ENCODE assay signal across 30 cellular contexts in genomic region chr10:122516733-122517132, GRCh38. TPM values are rescaled to one million over a fixed set of nuclear protein-coding genes. Genes with fewer than 3 reads are reported as not detected.
A peak's percentile ranks its signal among the peaks of the same experiment; 100 is the strongest.
DNase-seq lines count a peak whose midpoint lies in the region; ATAC-seq, FAIRE-seq and TF ChIP-seq lines count a peak whose summit lies in the region.
"Had no signal": no experiment of that assay in that cellular context is flagged by ENCODE, and none has a peak within 500 bp of the region (broad histone marks: within the 10 kb centered on the region; RNA-seq: fewer than 3 reads in every experiment).

No MANE protein-coding gene starts in this region.

- H3K4me2 ChIP-seq in Loucy (ENCODE audit: low read depth, low read length, poor library complexity, severe bottlenecking) = peak overlapping the region; percentile 68
- H3K4me2 ChIP-seq in GM12878 (ENCODE audit: control insufficient read depth, insufficient read depth) = no peak overlapping the region
- H3K4me2 ChIP-seq: A549, hepatocyte had no signal

- DNase-seq in activated CD8-positive, alpha-beta T cell treated with anti-CD3 and anti-CD28 coated beads for 36 hours = no peak
- DNase-seq in activated CD8-positive, alpha-beta T cell treated with anti-CD3 and anti-CD28 coated beads, Interleukin-2, amount 10 ng/mL, durations not matched to agents 7 days and 5 days = no peak
- DNase-seq in GM12878 (ENCODE audit: low read depth, low spot score) (no peak), urothelium cell line (ENCODE audit: low spot score) (no peak), COLO668 (lab: John Stamatoyannopoulos, UW; ENCODE audit: unreplicated experiment) (no peak)
- DNase-seq: activated CD4-positive, alpha-beta memory T cell treated with anti-CD3 and anti-CD28 coated beads, Interleukin-2, amount 10 ng/mL, durations not matched to agents 7 days and 5 days; activated CD4-positive, CD25-positive, alpha-beta regulatory T cell treated with anti-CD3 and anti-CD28 coated beads, Interleukin-2, amount 50 U/mL, for 72 hours; activated naive CD4-positive, alpha-beta T cell treated with anti-CD3 and anti-CD28 coated beads, Interleukin-2, amount 10 ng/mL, durations not matched to agents 7 days and 5 days; amniotic stem cell; HFFc6; KBM-7; NCI-H1436; NCI-H2081 treated with DMSO at 0.1 percent for 48 hours; NCI-H2227 treated with DMSO at 0.1 percent for 48 hours; NCI-H526; pancreas; Right ventricle myocardium superior; stimulated activated naive B cell treated with anti-CD40 and anti-IgM and Interleukin-4, amounts not matched to agents 10 μg/mL and 1 μg/mL and 100 μg/mL, for 72 hours had no signal

- SMC1A ChIA-PET in GM12878 (lab: Charles Lee; ENCODE audit: uncharacterized antibody, unreplicated experiment) = no interaction called here

- in situ Hi-C loops in GM12878 (cut with MboI) = no loop called here

- H3K27me3 ChIP-seq in Loucy (ENCODE audit: insufficient read depth, low read length, poor library complexity, severe bottlenecking) (no peaks in the 10 kb centered on the region), GM12878 (replicated peaks in 1 of 2; ENCODE audit: control insufficient read depth in 2 of 2, insufficient read depth in 2 of 2, low read length in 1 of 2) (no peaks in the 10 kb centered on the region; a peak in 2 of 4 replicates)
- H3K27me3 ChIP-seq: hepatocyte, pancreas had no signal

- intact Hi-C loops in activated CD8-positive, alpha-beta T cell treated with anti-CD3 and anti-CD28 coated beads for 36 hours (cut with micrococcal nuclease) = loop anchor here (5.0 kb wide), 1 partner anchor 41 kb away; no protein-coding TSS in a partner anchor
- intact Hi-C loops in GM12878 (cut with micrococcal nuclease; ENCODE audit: unreplicated experiment) = no loop called here

- H2AFZ ChIP-seq in Loucy (ENCODE audit: low read length) (no peak overlapping the region), GM12878 (ENCODE audit: control insufficient read depth, low read depth, low read length) (no peak overlapping the region)
- H2AFZ ChIP-seq: hepatocyte had no signal

- no peak for TF ChIP-seq RAD21 in GM12878 (IDR thresholded peaks at IDR 0.05; ENCODE audit: insufficient read depth, low read depth, low read length)

- peaks cover 43% of the 10 kb centered on the region for H3K4me1 Mint-ChIP-seq in activated CD8-positive, alpha-beta T cell treated with anti-CD3 and anti-CD28 coated beads for 36 hours (ENCODE audit: low read depth)
- peaks cover 39% of the 10 kb centered on the region for H3K4me1 Mint-ChIP-seq in activated CD8-positive, alpha-beta T cell treated with anti-CD3 and anti-CD28 coated beads, Interleukin-2, amount 10 ng/mL, durations not matched to agents 7 days and 5 days (ENCODE audit: low read depth)
- H3K4me1 Mint-ChIP-seq: stimulated activated naive B cell treated with anti-CD40 and anti-IgM and Interleukin-4, amounts not matched to agents 10 μg/mL and 1 μg/mL and 100 μg/mL, for 72 hours had no signal

- no TSS peak for BruUV-seq in GM12878 (replicated peaks; lab: Mats Ljungman, UMichigan)

- H3K27ac ChIP-seq in GM12878 (ENCODE audit: control insufficient read depth, insufficient read depth) (no peak overlapping the region), temporal lobe (ENCODE audit: low read depth, low read length) (peak overlapping the region; percentile 47)
- H3K27ac ChIP-seq: A549, hepatocyte, pancreas had no signal

- no peaks in the 10 kb centered on the region for H3K36me3 Mint-ChIP-seq in activated CD8-positive, alpha-beta T cell treated with anti-CD3 and anti-CD28 coated beads for 36 hours (ENCODE audit: low read depth)
- H3K36me3 Mint-ChIP-seq in activated CD8-positive, alpha-beta T cell treated with anti-CD3 and anti-CD28 coated beads, Interleukin-2, amount 10 ng/mL, durations not matched to agents 7 days and 5 days (ENCODE audit: low read depth) = no peaks in the 10 kb centered on the region
- H3K36me3 Mint-ChIP-seq: activated naive CD4-positive, alpha-beta T cell treated with anti-CD3 and anti-CD28 coated beads, Interleukin-2, amount 10 ng/mL, durations not matched to agents 7 days and 5 days; stimulated activated naive B cell treated with anti-CD40 and anti-IgM and Interleukin-4, amounts not matched to agents 10 μg/mL and 1 μg/mL and 100 μg/mL, for 72 hours; type B pancreatic cell had no signal

- no peak overlapping the region for H3K4me3 Mint-ChIP-seq in activated CD8-positive, alpha-beta T cell treated with anti-CD3 and anti-CD28 coated beads for 36 hours
- no peak overlapping the region for H3K4me3 Mint-ChIP-seq in activated CD8-positive, alpha-beta T cell treated with anti-CD3 and anti-CD28 coated beads, Interleukin-2, amount 10 ng/mL, durations not matched to agents 7 days and 5 days
- H3K4me3 Mint-ChIP-seq: activated CD4-positive, alpha-beta memory T cell treated with anti-CD3 and anti-CD28 coated beads, Interleukin-2, amount 10 ng/mL, durations not matched to agents 7 days and 5 days; activated naive CD4-positive, alpha-beta T cell treated with anti-CD3 and anti-CD28 coated beads, Interleukin-2, amount 10 ng/mL, durations not matched to agents 7 days and 5 days; brain; HFFc6; stimulated activated naive B cell treated with anti-CD40 and anti-IgM and Interleukin-4, amounts not matched to agents 10 μg/mL and 1 μg/mL and 100 μg/mL, for 72 hours; type B pancreatic cell had no signal

- H3K4me1 ChIP-seq in Loucy (ENCODE audit: insufficient read depth, low read length, poor library complexity, severe bottlenecking) (peaks cover 62% of the 10 kb centered on the region), GM12878 (ENCODE audit: control insufficient read depth, insufficient read depth, low read length) (no peaks in the 10 kb centered on the region)
- H3K4me1 ChIP-seq: A549, pancreas had no signal

- RAD21 ChIA-PET in GM12878 (lab: Charles Lee; ENCODE audit: unreplicated experiment) = no interaction called here

- H3K4me3 ChIP-seq in Loucy (ENCODE audit: low read length, poor library complexity, severe bottlenecking) (peak overlapping the region; percentile 9), GM12878 (no peak overlapping the region)
- H3K4me3 ChIP-seq: A549, hepatocyte, lung, pancreas, skin epidermis had no signal

- H3K36me3 ChIP-seq in Loucy (ENCODE audit: insufficient read depth, low read length) (no peaks in the 10 kb centered on the region), GM12878 (ENCODE audit: control insufficient read depth in 2 of 2, insufficient read depth in 2 of 2, low read length in 1 of 2) (no peaks in the 10 kb centered on the region)
- H3K36me3 ChIP-seq: pancreas had no signal

- peak overlapping the region; percentile 30 for H3K27ac Mint-ChIP-seq in activated CD8-positive, alpha-beta T cell treated with anti-CD3 and anti-CD28 coated beads for 36 hours
- H3K27ac Mint-ChIP-seq in activated CD8-positive, alpha-beta T cell treated with anti-CD3 and anti-CD28 coated beads, Interleukin-2, amount 10 ng/mL, durations not matched to agents 7 days and 5 days = no peak overlapping the region
- H3K27ac Mint-ChIP-seq: activated CD4-positive, alpha-beta memory T cell treated with anti-CD3 and anti-CD28 coated beads, Interleukin-2, amount 10 ng/mL, durations not matched to agents 7 days and 5 days; activated naive CD4-positive, alpha-beta T cell treated with anti-CD3 and anti-CD28 coated beads, Interleukin-2, amount 10 ng/mL, durations not matched to agents 7 days and 5 days; brain; HFFc6; stimulated activated naive B cell treated with anti-CD40 and anti-IgM and Interleukin-4, amounts not matched to agents 10 μg/mL and 1 μg/mL and 100 μg/mL, for 72 hours; type B pancreatic cell had no signal

- CTCF ChIA-PET in activated CD8-positive, alpha-beta T cell treated with anti-CD3 and anti-CD28 coated beads for 36 hours (lab: Charles Lee) = interaction anchor here (1.2 to 4.9 kb wide), 2 partner anchors 49 to 132 kb away, joined by 6 to 47 read pairs; no protein-coding TSS in a partner anchor
- CTCF ChIA-PET in activated CD8-positive, alpha-beta T cell treated with anti-CD3 and anti-CD28 coated beads, Interleukin-2, amount 10 ng/mL, durations not matched to agents 7 days and 5 days (lab: Charles Lee) = interaction anchor here (1.4 to 3.6 kb wide), 2 partner anchors 34 to 49 kb away, joined by 4 to 28 read pairs; no protein-coding TSS in a partner anchor
- CTCF ChIA-PET in GM12878 (lab: Yijun Ruan, JAX) = interaction anchor here (0.9 kb wide), 1 partner anchor 82 kb away, joined by 6 read pairs; no protein-coding TSS in a partner anchor

- H3K27me3 Mint-ChIP-seq in activated CD8-positive, alpha-beta T cell treated with anti-CD3 and anti-CD28 coated beads for 36 hours = peaks cover 9% of the 10 kb centered on the region
- H3K27me3 Mint-ChIP-seq in activated CD8-positive, alpha-beta T cell treated with anti-CD3 and anti-CD28 coated beads, Interleukin-2, amount 10 ng/mL, durations not matched to agents 7 days and 5 days (ENCODE audit: low read depth) = peaks cover 25% of the 10 kb centered on the region

- no peaks in the 10 kb centered on the region for H3K9me3 Mint-ChIP-seq in activated CD8-positive, alpha-beta T cell treated with anti-CD3 and anti-CD28 coated beads for 36 hours
- no peaks in the 10 kb centered on the region for H3K9me3 Mint-ChIP-seq in activated CD8-positive, alpha-beta T cell treated with anti-CD3 and anti-CD28 coated beads, Interleukin-2, amount 10 ng/mL, durations not matched to agents 7 days and 5 days (ENCODE audit: insufficient read depth)
- H3K9me3 Mint-ChIP-seq: activated CD4-positive, alpha-beta memory T cell treated with anti-CD3 and anti-CD28 coated beads, Interleukin-2, amount 10 ng/mL, durations not matched to agents 7 days and 5 days; activated naive CD4-positive, alpha-beta T cell treated with anti-CD3 and anti-CD28 coated beads, Interleukin-2, amount 10 ng/mL, durations not matched to agents 7 days and 5 days; brain; HFFc6; stimulated activated naive B cell treated with anti-CD40 and anti-IgM and Interleukin-4, amounts not matched to agents 10 μg/mL and 1 μg/mL and 100 μg/mL, for 72 hours; type B pancreatic cell had no signal

- POLR2A ChIA-PET in activated CD8-positive, alpha-beta T cell treated with anti-CD3 and anti-CD28 coated beads for 36 hours (lab: Charles Lee) = no interaction called here
- POLR2A ChIA-PET in activated CD8-positive, alpha-beta T cell treated with anti-CD3 and anti-CD28 coated beads, Interleukin-2, amount 10 ng/mL, durations not matched to agents 7 days and 5 days (lab: Charles Lee) = no interaction called here
- POLR2A ChIA-PET in GM12878 (lab: Charles Lee) = no interaction called here

- H4K20me1 ChIP-seq in Loucy (ENCODE audit: insufficient read depth, low read length, poor library complexity, severe bottlenecking) (no peaks in the 10 kb centered on the region), GM12878 (ENCODE audit: control insufficient read depth, insufficient read depth) (no peaks in the 10 kb centered on the region)

- H3K79me2 ChIP-seq in Loucy (ENCODE audit: insufficient read depth, low read length) (no peaks in the 10 kb centered on the region), GM12878 (ENCODE audit: control insufficient read depth, insufficient read depth, low read length) (no peaks in the 10 kb centered on the region)
- H3K79me2 ChIP-seq: hepatocyte had no signal

- H3K9ac ChIP-seq in Loucy (ENCODE audit: low read depth, low read length, poor library complexity, severe bottlenecking) (peak overlapping the region; percentile 57), GM12878 (ENCODE audit: control insufficient read depth, insufficient read depth, low read length) (no peak overlapping the region)

- no peak for TF ChIP-seq POLR2A in GM12878 (IDR thresholded peaks at IDR 0.05; ENCODE audit: low read depth, low read length)

- TF ChIP-seq CTCF in activated CD8-positive, alpha-beta T cell treated with anti-CD3 and anti-CD28 coated beads for 36 hours (IDR thresholded peaks at IDR 0.05) = no peak
- TF ChIP-seq CTCF in Loucy (conservative IDR thresholded peaks at IDR 0.05; ENCODE audit: low read length) = no peak
- TF ChIP-seq CTCF in GM12878 (IDR thresholded peaks at IDR 0.05 in 2 of 3, conservative IDR thresholded peaks at IDR 0.05 in 1 of 3; ENCODE audit: control insufficient read depth in 2 of 3, extremely low read depth in 1 of 3, insufficient read depth in 1 of 3, low read depth in 3 of 3, low read length in 3 of 3) = no peak

- TF ChIP-seq EP300 in GM12878 (IDR thresholded peaks at IDR 0.05; ENCODE audit: borderline replicate concordance in 1 of 2, control insufficient read depth in 1 of 2, low read depth in 2 of 2, low read length in 2 of 2) = no peak

- FAIRE-seq in GM12878 (lab: Jason Lieb, UNC) (no peak), urothelium cell line (lab: Jason Lieb, UNC) (no peak)
- FAIRE-seq: A549, G401.6, pancreas had no signal

- WGBS in GM12878 (ENCODE audit: insufficient coverage, insufficient replicate concordance, low lambda C conversion rate, missing lambda C conversion rate) = 4% methylated on average over 4 of the region's 4 CpGs

- no peaks in the 10 kb centered on the region for H3K9me3 ChIP-seq in Loucy (ENCODE audit: insufficient read depth, low read depth, low read length)
- H3K9me3 ChIP-seq in GM12878 (replicated peaks; ENCODE audit: control insufficient read depth, insufficient read depth, low read length) = no peaks in the 10 kb centered on the region
- H3K9me3 ChIP-seq: A549, pancreas had no signal

- H3F3A ChIP-seq in Loucy (ENCODE audit: low read depth) = no peaks in the 10 kb centered on the region

- H3K9me2 ChIP-seq in Loucy (replicated peaks; ENCODE audit: low read depth, low read length) = no peaks in the 10 kb centered on the region

- ATAC-seq in activated CD8-positive, alpha-beta T cell treated with anti-CD3 and anti-CD28 coated beads for 36 hours = no peak
- ATAC-seq in activated CD8-positive, alpha-beta T cell treated with anti-CD3 and anti-CD28 coated beads, Interleukin-2, amount 10 ng/mL, durations not matched to agents 7 days and 5 days = no peak
- ATAC-seq in GM12878 (no peak), HG03139 (IDR thresholded peaks at IDR 0.05; ENCODE audit: unreplicated experiment) (no peak)
- ATAC-seq: A549 had no signal

RNA-seq across cellular contexts. Expression of gene DMBT1, which starts 43.8 kb away (rescaled TPM):
- total RNA-seq in activated CD8-positive, alpha-beta T cell treated with anti-CD3 and anti-CD28 coated beads for 36 hours = not detected
- total RNA-seq in activated CD8-positive, alpha-beta T cell treated with anti-CD3 and anti-CD28 coated beads, Interleukin-2, amount 10 ng/mL, durations not matched to agents 7 days and 5 days = not detected
- not detected in 2 replicates for total RNA-seq in GM12878 (2013; cell fraction: nucleolus; rRNA removed)
- 0.06 TPM in 1 of 2 replicates, not detected in the other for total RNA-seq in GM12878 (2014; rRNA removed)
- under 0.01 TPM in 1 of 2 replicates, not detected in the other for total RNA-seq in GM12878 (2014; rRNA removed; fragmentation: Illumina TruSeq; extraction: Trizol)
- total RNA-seq in GM12878 (2021) = 0.13 TPM in 2 replicates
- polyA plus RNA-seq in GM12878 (2011; ENCODE audit: low read depth) = not detected
- not detected in 2 replicates for polyA plus RNA-seq in GM12878 (2011; rRNA removed)
- polyA plus RNA-seq in GM12878 (2011; cell fraction: cytosol; rRNA removed) = under 0.01 TPM in 1 of 2 replicates, not detected in the other
- polyA plus RNA-seq in GM12878 (2011; cell fraction: nucleus; rRNA removed) = 0.04 TPM in 1 of 2 replicates, not detected in the other
- polyA plus RNA-seq in GM12878 (2012) = 0.03 TPM in 2 replicates
- 0.01 and 0.05 TPM in 2 replicates for polyA plus RNA-seq in GM12878 (2014; fragmentation: Illumina TruSeq; extraction: Trizol)
- polyA plus RNA-seq in GM12878 (2014; fragmentation: Nextera tagmentation; extraction: Ambion mirVana) = not detected
- polyA plus RNA-seq in GM12878 (2014; rRNA removed) = 0.03 TPM in 1 of 2 replicates, not detected in the other
- polyA plus RNA-seq in GM12878 (2016; fragmentation: Nextera tagmentation; extraction: Ambion mirVana) = not detected
- 0.07 TPM in 1 of 2 replicates, not detected in the other for polyA minus RNA-seq in GM12878 (2011; rRNA and poly(A)+ RNA removed)
- polyA minus RNA-seq in GM12878 (2011; cell fraction: cytosol; rRNA and poly(A)+ RNA removed) = not detected in 2 replicates
- 0.10 TPM in 1 of 2 replicates, not detected in the other for polyA minus RNA-seq in GM12878 (2011; cell fraction: nucleus; rRNA and poly(A)+ RNA removed)
- under 0.01 TPM for total RNA-seq in temporal lobe
- total RNA-seq: Right ventricle myocardium superior; T-helper 2 cell treated with Interferon-gamma antibody and Interleukin-4, amounts not matched to agents 100 ng/mL and 5 ng/mL, for 36 hours had no signal
- polyA plus RNA-seq: hepatocyte, neural cell had no signal

RNA-seq across cellular contexts. Expression of gene HTRA1, which starts 55.4 kb away (rescaled TPM):
- not detected for total RNA-seq in activated CD8-positive, alpha-beta T cell treated with anti-CD3 and anti-CD28 coated beads for 36 hours
- total RNA-seq in activated CD8-positive, alpha-beta T cell treated with anti-CD3 and anti-CD28 coated beads, Interleukin-2, amount 10 ng/mL, durations not matched to agents 7 days and 5 days = not detected
- not detected in 2 replicates for total RNA-seq in GM12878 (2013; cell fraction: nucleolus; rRNA removed)
- total RNA-seq in GM12878 (2014; rRNA removed) (not detected in 2 replicates), GM12878 (2014; rRNA removed; fragmentation: Illumina TruSeq; extraction: Trizol) (not detected in 2 replicates), GM12878 (2021) (0.11 TPM in 1 of 2 replicates, not detected in the other), temporal lobe (46.7 TPM)
- not detected for polyA plus RNA-seq in GM12878 (2011; ENCODE audit: low read depth)
- polyA plus RNA-seq in GM12878 (2011; rRNA removed) (not detected in 2 replicates), GM12878 (2014; fragmentation: Illumina TruSeq; extraction: Trizol) (not detected in 2 replicates), GM12878 (2014; fragmentation: Nextera tagmentation; extraction: Ambion mirVana) (not detected), GM12878 (2014; rRNA removed) (not detected in 2 replicates), GM12878 (2016; fragmentation: Nextera tagmentation; extraction: Ambion mirVana) (under 1 TPM in 1 of 2 experiments, not detected in 1; 0.13 TPM)
- polyA plus RNA-seq in GM12878 (2011; cell fraction: cytosol; rRNA removed) = not detected in 2 replicates
- polyA plus RNA-seq in GM12878 (2011; cell fraction: nucleus; rRNA removed) = not detected in 2 replicates
- polyA plus RNA-seq in GM12878 (2012) = not detected in 2 replicates
- not detected in 2 replicates for polyA minus RNA-seq in GM12878 (2011; rRNA and poly(A)+ RNA removed)
- polyA minus RNA-seq in GM12878 (2011; cell fraction: cytosol; rRNA and poly(A)+ RNA removed) = 0.67 and 1.5 TPM in 2 replicates
- not detected in 2 replicates for polyA minus RNA-seq in GM12878 (2011; cell fraction: nucleus; rRNA and poly(A)+ RNA removed)
- total RNA-seq: activated CD4-positive, alpha-beta memory T cell treated with anti-CD3 and anti-CD28 coated beads, Interleukin-2, amount 10 ng/mL, durations not matched to agents 7 days and 5 days; T-helper 2 cell treated with Interferon-gamma antibody and Interleukin-4, amounts not matched to agents 100 ng/mL and 5 ng/mL, for 36 hours had no signal

Comparison
In these comparisons a context has a peak if more than half of its experiments do, and no peak if none do; other contexts are left out.
1. RNA of gene HTRA1, which starts 55.4 kb away (total RNA-seq): 46.7 TPM in temporal lobe (single experiment); not detected in activated CD8-positive, alpha-beta T cell treated with anti-CD3 and anti-CD28 coated beads for 36 hours, not detected in activated CD8-positive, alpha-beta T cell treated with anti-CD3 and anti-CD28 coated beads, Interleukin-2, amount 10 ng/mL, durations not matched to agents 7 days and 5 days and 0.11 TPM in GM12878; every median in the first group is over 10 times any median in the second.